8 cellular contexts compared by ENCODE assay signal in genomic region chr19:42284066-42284501, GRCh38. TPM values are rescaled to one million over a fixed set of nuclear protein-coding genes. Genes with fewer than 3 reads are reported as not detected.
DNase-seq lines count a peak whose midpoint lies in the region; ATAC-seq, FAIRE-seq and TF ChIP-seq lines count a peak whose summit lies in the region.

No MANE protein-coding gene starts in this region.

- peaks cover 66% of the 10 kb centered on the region for H3K79me2 ChIP-seq in K562 (ENCODE audit: control insufficient read depth, insufficient read depth, low read length)

- TF ChIP-seq CTCF in GM10248 (IDR thresholded peaks at IDR 0.05; ENCODE audit: control extremely low read depth, extremely low read depth, low read depth, missing control alignments) (no peak), K562 (IDR thresholded peaks at IDR 0.05 in 2 of 3, conservative IDR thresholded peaks at IDR 0.05 in 1 of 3; ENCODE audit: insufficient read depth in 2 of 3, low read depth in 1 of 3, low read length in 3 of 3) (no peak)

- TF ChIP-seq EP300 in K562 (IDR thresholded peaks at IDR 0.05; ENCODE audit: low read length) = no peak

- TF ChIP-seq RAD21 in K562 (CRISPR knock-in tag; conservative IDR thresholded peaks at IDR 0.05 in 1 of 2, IDR thresholded peaks at IDR 0.05 in 1 of 2) = no peak

- ATAC-seq in GM21786 (IDR thresholded peaks at IDR 0.05; ENCODE audit: unreplicated experiment) (peak; percentile 10), K562 (peak; percentile 1; the same call in 2 of the 3 replicates)

- H2AFZ ChIP-seq in K562 (ENCODE audit: low read depth, low read length) = peak overlapping the region; percentile 55; the same call in 1 of the 2 replicates

- peak overlapping the region; percentile 68 to 94; a peak in 3 of 4 replicates for H3K9ac ChIP-seq in K562 (ENCODE audit: insufficient read depth in 1 of 2, low read depth in 2 of 2, low read length in 2 of 2)

- POLR2A ChIA-PET in GM10248 (lab: Yijun Ruan, JAX) = interaction anchor here (0.6 kb wide), 1 partner anchor 180 kb away, joined by 3 read pairs; no protein-coding TSS in a partner anchor
- POLR2A ChIA-PET in K562 (lab: Yijun Ruan, JAX) = interaction anchor here (1.0 to 1.7 kb wide), 4 partner anchors 9 to 40 kb away, joined by 3 to 4 read pairs (median 4); no protein-coding TSS in a partner anchor

- no TSS peak for BruUV-seq in K562 (replicated peaks; lab: Mats Ljungman, UMichigan)

- H3K4me1 ChIP-seq in K562 (replicated peaks in 1 of 2; ENCODE audit: control insufficient read depth in 2 of 2, insufficient read depth in 2 of 2, low read length in 2 of 2) = peaks cover 45 to 87% of the 10 kb centered on the region in 2 experiments

- no peak for FAIRE-seq in K562 (lab: Jason Lieb, UNC)

- H3K27me3 ChIP-seq in K562 (ENCODE audit: control insufficient read depth in 2 of 2, insufficient read depth in 2 of 2, low read length in 2 of 2) = no peaks in the 10 kb centered on the region; a peak in 1 of 5 replicates

- H3K9me3 ChIP-seq in K562 (replicated peaks; ENCODE audit: control insufficient read depth, insufficient read depth, low read depth, low read length) = no peaks in the 10 kb centered on the region

- peak overlapping the region; percentile 90 for H3K27ac ChIP-seq in K562 (ENCODE audit: extremely low read depth, low read depth, low read length)

- H3K4me3 ChIP-seq in K562 = peak overlapping the region; percentile 48

- intact Hi-C loops in K562 (cut with micrococcal nuclease) = no loop called here

- WGBS in K562 (ENCODE audit: insufficient coverage, low coverage, missing lambda C conversion rate) = 3% methylated on average over 12 of the region's 76 CpGs

- peak; percentile 93 for DNase-seq in GM10248 (ENCODE audit: extremely low spot score)
- peak; percentile 76 for DNase-seq in LoVo (ENCODE audit: low spot score)
- peak; percentile 76 to 90 (median 83) for DNase-seq in T-helper 1 cell
- peak; percentile 86 to 95 (median 88) for DNase-seq in K562 (ENCODE audit: extremely low read depth in 1 of 4, low spot score in 3 of 4)
- DNase-seq in iPS-NIHi11 (ENCODE audit: low spot score) = peak; percentile 88
- peak; percentile 40 to 73 (median 69) for DNase-seq in stimulated activated CD4-positive, alpha-beta T cell treated with anti-CD3 and anti-CD28 coated beads, Interleukin-12 subunit alpha, Interleukin-12 subunit beta, amount 100 ng/mL, for 48 hours (ENCODE audit: low read depth in 2 of 3, low spot score in 1 of 3)
- no peak for DNase-seq in HPDE6-E6E7 (ENCODE audit: extremely low spot score)

- 0 out of 2 replicates have a peak, but pooled peaks cover 8% of the 10 kb centered on the region for H4K20me1 ChIP-seq in K562 (replicated peaks; ENCODE audit: control insufficient read depth, insufficient read depth, low read length)

- no peaks in the 10 kb centered on the region for H3K9me1 ChIP-seq in K562 (ENCODE audit: control insufficient read depth, insufficient read depth, low read length)

- in situ Hi-C loops in K562 (cut with MboI) = no loop called here

- peaks cover 26% of the 10 kb centered on the region; the same call in 2 of the 3 replicates for H3K36me3 ChIP-seq in K562 (ENCODE audit: control insufficient read depth, insufficient read depth, low read length)

- CTCF ChIA-PET in GM10248 (lab: Yijun Ruan, JAX) = interaction anchor here (0.7 to 1.2 kb wide), 2 partner anchors 12 to 44 kb away, joined by 3 to 5 read pairs; no protein-coding TSS in a partner anchor
- CTCF ChIA-PET in K562 (lab: Yijun Ruan, JAX; ENCODE audit: low intra/inter-chr PET ratio) = interaction anchor here (0.8 kb wide), 1 partner anchor 41 kb away, joined by 3 read pairs; the partner anchor contains the start of gene MEGF8

- TF ChIP-seq POLR2A in K562 (conservative IDR thresholded peaks at IDR 0.05) = no peak

- H3K4me2 ChIP-seq in K562 (ENCODE audit: insufficient read depth, low read length) = peak overlapping the region; percentile 51; the same call in 1 of the 2 replicates

RNA-seq across cellular contexts. Expression of gene CIC, which starts 15.0 kb away (rescaled TPM):
- 24.1 and 86.8 TPM in 2 replicates for total RNA-seq in K562 (2011; cell fraction: chromatin; rRNA removed; ENCODE audit: low replicate concordance)
- total RNA-seq in K562 (2011; cell fraction: nucleolus; rRNA removed) = 64.6 and 65.9 TPM in 2 replicates
- 39.3 and 41.3 TPM in 2 replicates for total RNA-seq in K562 (2011; cell fraction: nucleoplasm; rRNA removed)
- total RNA-seq in K562 (2014; rRNA removed) = 13.6 and 13.7 TPM in 2 replicates
- 1.5 and 2.2 TPM in 2 replicates for total RNA-seq in K562 (2014; rRNA removed; fragmentation: Illumina TruSeq; extraction: Trizol)
- total RNA-seq in K562 (2015; rRNA removed; fragmentation: Illumina TruSeq; extraction: Trizol) = 8.6 and 8.7 TPM in 2 replicates
- 37.6 and 44.7 TPM in 2 replicates for total RNA-seq in K562 (2021)
- 3.0 and 5.8 TPM in 2 replicates for polyA plus RNA-seq in K562 (2011; rRNA removed)
- 4.3 and 10.0 TPM in 2 replicates for polyA plus RNA-seq in K562 (2011; cell fraction: cytosol; rRNA removed)
- polyA plus RNA-seq in K562 (2011; cell fraction: nucleus; rRNA removed) = 37.3 and 64.7 TPM in 2 replicates
- 24.4 and 27.9 TPM in 2 replicates for polyA plus RNA-seq in K562 (2012)
- 12.0 and 21.5 TPM in 2 replicates for polyA plus RNA-seq in K562 (2014; fragmentation: Illumina TruSeq; extraction: Trizol)
- under 1 TPM; 0.07 to 0.13 TPM for polyA plus RNA-seq in K562 (2014; fragmentation: Nextera tagmentation; extraction: Ambion mirVana)
- 18.9 and 19.9 TPM in 2 replicates for polyA plus RNA-seq in K562 (2014; rRNA removed)
- polyA minus RNA-seq in K562 (2011; rRNA and poly(A)+ RNA removed) = 1.8 and 2.4 TPM in 2 replicates
- 12.8 and 21.3 TPM in 2 replicates for polyA minus RNA-seq in K562 (2011; cell fraction: cytosol; rRNA and poly(A)+ RNA removed)
- polyA minus RNA-seq in K562 (2011; cell fraction: nucleus; rRNA and poly(A)+ RNA removed) = 14.4 and 16.6 TPM in 2 replicates

RNA-seq across cellular contexts. Expression of gene PRR19, which starts 17.8 kb away (rescaled TPM):
- 0.30 and 0.67 TPM in 2 replicates for total RNA-seq in K562 (2011; cell fraction: chromatin; rRNA removed; ENCODE audit: low replicate concordance)
- 0.39 and 0.83 TPM in 2 replicates for total RNA-seq in K562 (2011; cell fraction: nucleolus; rRNA removed)
- total RNA-seq in K562 (2011; cell fraction: nucleoplasm; rRNA removed) = 0.76 and 0.81 TPM in 2 replicates
- total RNA-seq in K562 (2014; rRNA removed) (0.54 and 1.1 TPM in 2 replicates), K562 (2014; rRNA removed; fragmentation: Illumina TruSeq; extraction: Trizol) (0.11 and 0.32 TPM in 2 replicates), K562 (2015; rRNA removed; fragmentation: Illumina TruSeq; extraction: Trizol) (0.94 and 1.1 TPM in 2 replicates), K562 (2021) (1.6 and 1.8 TPM in 2 replicates)
- polyA plus RNA-seq in K562 (2011; rRNA removed) (0.24 and 0.34 TPM in 2 replicates), K562 (2014; fragmentation: Illumina TruSeq; extraction: Trizol) (1.0 and 1.9 TPM in 2 replicates), K562 (2014; fragmentation: Nextera tagmentation; extraction: Ambion mirVana) (under 1 TPM; 0.10 to 0.18 TPM), K562 (2014; rRNA removed) (0.73 and 1.6 TPM in 2 replicates)
- polyA plus RNA-seq in K562 (2011; cell fraction: cytosol; rRNA removed) = 0.41 and 2.0 TPM in 2 replicates
- 0.21 and 0.77 TPM in 2 replicates for polyA plus RNA-seq in K562 (2011; cell fraction: nucleus; rRNA removed)
- polyA plus RNA-seq in K562 (2012) = 1.4 and 1.7 TPM in 2 replicates
- 0.15 and 0.32 TPM in 2 replicates for polyA minus RNA-seq in K562 (2011; rRNA and poly(A)+ RNA removed)
- polyA minus RNA-seq in K562 (2011; cell fraction: cytosol; rRNA and poly(A)+ RNA removed) = 1.2 TPM in 1 of 2 replicates, not detected in the other
- 0.40 TPM in 1 of 2 replicates, not detected in the other for polyA minus RNA-seq in K562 (2011; cell fraction: nucleus; rRNA and poly(A)+ RNA removed)

RNA-seq across cellular contexts. Expression of gene PAFAH1B3, which starts 18.3 kb away (rescaled TPM):
- 3.9 and 24.8 TPM in 2 replicates for total RNA-seq in K562 (2011; cell fraction: chromatin; rRNA removed; ENCODE audit: low replicate concordance)
- total RNA-seq in K562 (2011; cell fraction: nucleolus; rRNA removed) = 45.0 and 47.0 TPM in 2 replicates
- total RNA-seq in K562 (2011; cell fraction: nucleoplasm; rRNA removed) = 16.6 and 17.6 TPM in 2 replicates
- 114 and 146 TPM in 2 replicates for total RNA-seq in K562 (2014; rRNA removed)
- total RNA-seq in K562 (2014; rRNA removed; fragmentation: Illumina TruSeq; extraction: Trizol) = 28.7 and 48.0 TPM in 2 replicates
- total RNA-seq in K562 (2015; rRNA removed; fragmentation: Illumina TruSeq; extraction: Trizol) = 78.9 and 81.0 TPM in 2 replicates
- total RNA-seq in K562 (2021) = 130 and 138 TPM in 2 replicates
- polyA plus RNA-seq in K562 (2011; rRNA removed) = 27.5 and 40.8 TPM in 2 replicates
- polyA plus RNA-seq in K562 (2011; cell fraction: cytosol; rRNA removed) = 71.5 and 165 TPM in 2 replicates
- polyA plus RNA-seq in K562 (2011; cell fraction: nucleus; rRNA removed) = 47.4 and 73.9 TPM in 2 replicates
- 83.4 and 102 TPM in 2 replicates for polyA plus RNA-seq in K562 (2012)
- 96.7 and 113 TPM in 2 replicates for polyA plus RNA-seq in K562 (2014; fragmentation: Illumina TruSeq; extraction: Trizol)
- polyA plus RNA-seq in K562 (2014; fragmentation: Nextera tagmentation; extraction: Ambion mirVana) = 10 to 100 TPM; 10.5 to 23.5 TPM
- 79.6 and 80.6 TPM in 2 replicates for polyA plus RNA-seq in K562 (2014; rRNA removed)
- 20.7 and 34.8 TPM in 2 replicates for polyA minus RNA-seq in K562 (2011; rRNA and poly(A)+ RNA removed)
- polyA minus RNA-seq in K562 (2011; cell fraction: cytosol; rRNA and poly(A)+ RNA removed) = 70.3 and 71.1 TPM in 2 replicates
- polyA minus RNA-seq in K562 (2011; cell fraction: nucleus; rRNA and poly(A)+ RNA removed) = 16.8 and 18.9 TPM in 2 replicates

RNA-seq across cellular contexts. Expression of gene TMEM145, which starts 29.0 kb away (rescaled TPM):
- 4.7 and 17.0 TPM in 2 replicates for total RNA-seq in K562 (2011; cell fraction: chromatin; rRNA removed; ENCODE audit: low replicate concordance)
- 7.8 and 16.2 TPM in 2 replicates for total RNA-seq in K562 (2011; cell fraction: nucleolus; rRNA removed)
- 4.7 and 8.2 TPM in 2 replicates for total RNA-seq in K562 (2011; cell fraction: nucleoplasm; rRNA removed)
- total RNA-seq in K562 (2014; rRNA removed) (0.61 TPM in 1 of 2 replicates, not detected in the other), K562 (2014; rRNA removed; fragmentation: Illumina TruSeq; extraction: Trizol) (0.80 and 0.83 TPM in 2 replicates), K562 (2015; rRNA removed; fragmentation: Illumina TruSeq; extraction: Trizol) (0.75 and 0.94 TPM in 2 replicates), K562 (2021) (2.8 and 5.5 TPM in 2 replicates)
- polyA plus RNA-seq in K562 (2011; rRNA removed) (1.3 and 1.8 TPM in 2 replicates), K562 (2014; fragmentation: Illumina TruSeq; extraction: Trizol) (1.8 and 2.0 TPM in 2 replicates), K562 (2014; fragmentation: Nextera tagmentation; extraction: Ambion mirVana) (not detected), K562 (2014; rRNA removed) (3.0 and 4.1 TPM in 2 replicates)
- 0.54 and 0.77 TPM in 2 replicates for polyA plus RNA-seq in K562 (2011; cell fraction: cytosol; rRNA removed)
- polyA plus RNA-seq in K562 (2011; cell fraction: nucleus; rRNA removed) = 16.6 and 17.9 TPM in 2 replicates
- polyA plus RNA-seq in K562 (2012) = 0.91 and 2.6 TPM in 2 replicates
- polyA minus RNA-seq in K562 (2011; rRNA and poly(A)+ RNA removed) = 1.9 and 2.4 TPM in 2 replicates
- 4.5 TPM in 1 of 2 replicates, not detected in the other for polyA minus RNA-seq in K562 (2011; cell fraction: cytosol; rRNA and poly(A)+ RNA removed)
- polyA minus RNA-seq in K562 (2011; cell fraction: nucleus; rRNA and poly(A)+ RNA removed) = 6.6 and 11.7 TPM in 2 replicates

RNA-seq across cellular contexts. Expression of gene ERF, which starts 29.2 kb away (rescaled TPM):
- 105 and 266 TPM in 2 replicates for total RNA-seq in K562 (2011; cell fraction: chromatin; rRNA removed; ENCODE audit: low replicate concordance)
- 150 and 152 TPM in 2 replicates for total RNA-seq in K562 (2011; cell fraction: nucleolus; rRNA removed)
- total RNA-seq in K562 (2011; cell fraction: nucleoplasm; rRNA removed) = 89.4 and 93.6 TPM in 2 replicates
- 27.1 and 29.8 TPM in 2 replicates for total RNA-seq in K562 (2014; rRNA removed)
- 19.0 and 20.0 TPM in 2 replicates for total RNA-seq in K562 (2014; rRNA removed; fragmentation: Illumina TruSeq; extraction: Trizol)
- total RNA-seq in K562 (2015; rRNA removed; fragmentation: Illumina TruSeq; extraction: Trizol) = 26.5 and 30.0 TPM in 2 replicates
- total RNA-seq in K562 (2021) = 72.7 and 75.4 TPM in 2 replicates
- 27.0 and 41.5 TPM in 2 replicates for polyA plus RNA-seq in K562 (2011; rRNA removed)
- polyA plus RNA-seq in K562 (2011; cell fraction: cytosol; rRNA removed) = 33.1 and 53.6 TPM in 2 replicates
- polyA plus RNA-seq in K562 (2011; cell fraction: nucleus; rRNA removed) = 142 and 197 TPM in 2 replicates
- polyA plus RNA-seq in K562 (2012) = 34.3 and 44.0 TPM in 2 replicates
- polyA plus RNA-seq in K562 (2014; fragmentation: Illumina TruSeq; extraction: Trizol) = 28.9 and 45.7 TPM in 2 replicates
- under 1 TPM; 0.03 to 0.13 TPM for polyA plus RNA-seq in K562 (2014; fragmentation: Nextera tagmentation; extraction: Ambion mirVana)
- polyA plus RNA-seq in K562 (2014; rRNA removed) = 54.9 and 62.2 TPM in 2 replicates
- polyA minus RNA-seq in K562 (2011; rRNA and poly(A)+ RNA removed) = 16.2 and 21.5 TPM in 2 replicates
- polyA minus RNA-seq in K562 (2011; cell fraction: cytosol; rRNA and poly(A)+ RNA removed) = 31.7 and 33.0 TPM in 2 replicates
- polyA minus RNA-seq in K562 (2011; cell fraction: nucleus; rRNA and poly(A)+ RNA removed) = 30.3 and 43.7 TPM in 2 replicates
